Comparison of ENCODE assay signal across 1 cellular context in the genomic region with DNA sequence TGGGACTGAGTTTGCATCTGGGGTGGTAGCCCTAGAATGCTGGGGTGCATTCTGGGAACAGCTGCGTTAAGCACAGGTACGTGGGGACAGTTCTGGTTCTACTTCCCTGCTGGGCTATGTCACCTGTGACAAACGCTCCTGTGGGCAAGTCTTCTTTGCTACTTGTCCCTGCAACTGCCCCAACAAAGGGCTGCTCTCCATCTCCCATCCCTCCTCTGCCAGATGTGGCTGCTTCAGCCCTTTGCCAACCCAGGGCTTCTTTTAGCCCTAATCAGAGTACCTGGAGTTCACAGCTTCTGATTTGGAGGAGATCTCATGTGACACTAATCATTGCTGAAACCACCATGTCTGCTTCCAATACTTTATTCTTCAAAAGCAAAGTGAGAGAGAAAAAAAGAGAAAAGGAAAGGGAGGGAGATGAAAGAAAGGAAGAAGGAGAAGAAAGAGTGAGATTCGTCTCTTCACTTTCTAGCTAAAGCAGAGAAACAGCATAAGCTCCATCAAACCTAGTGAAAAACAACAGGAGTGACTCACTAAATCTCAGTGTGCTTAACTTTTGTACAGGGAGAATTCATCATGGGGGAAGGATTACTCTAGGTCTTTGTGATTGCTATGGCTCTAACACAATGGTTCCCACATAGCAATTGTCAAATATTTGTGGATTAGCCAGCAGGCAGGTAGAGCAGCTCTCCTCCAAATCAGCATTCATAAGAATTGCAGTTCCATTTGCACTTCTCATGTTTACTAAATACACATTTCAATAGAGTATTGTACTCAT.
TF ChIP-seq lines count a peak whose summit lies in the region.

No MANE protein-coding gene starts in this region.

TF ChIP-seq in GM23338, 12 proteins besides CTCF, POLR2A, EP300 and RAD21 (continued from another document):
- peak; percentile 45 for TF ChIP-seq ZNF462 (CRISPR knock-in tag; IDR thresholded peaks at IDR 0.05)
